17 cellular contexts compared by ENCODE assay signal in genomic region chr16:56353054-56353921, GRCh38.
DNase-seq lines count a peak whose midpoint lies in the region; ATAC-seq and TF ChIP-seq lines count a peak whose summit lies in the region.
"Had no signal": no experiment of that assay in that cellular context is flagged by ENCODE, and none has a peak within 500 bp of the region (broad histone marks: within the 10 kb centered on the region; RNA-seq: fewer than 3 reads in every experiment).

No MANE protein-coding gene starts in this region.

- H3K9me3 Mint-ChIP-seq in CD14-positive monocyte (no peaks in the 10 kb centered on the region), glutamatergic neuron (ENCODE audit: unreplicated experiment) (peaks cover 26% of the 10 kb centered on the region)
- H3K9me3 Mint-ChIP-seq: activated naive CD4-positive, alpha-beta T cell treated with anti-CD3 and anti-CD28 coated beads, Interleukin-2, amount 50 U/mL, for 24 hours; GM23338 had no signal

- intact Hi-C loops in CD14-positive monocyte (cut with micrococcal nuclease) (no loop called here), posterior cingulate gyrus (cut with DNase I) (no loop called here)

- DNase-seq in DMS 273 (lab: John Stamatoyannopoulos, UW; ENCODE audit: unreplicated experiment), result peak; percentile 24
- no peak for DNase-seq in DMS 273 treated with DMSO at 0.1 percent for 48 hours (lab: John Stamatoyannopoulos, UW)
- DNase-seq in CD14-positive monocyte (ENCODE audit: low spot score), result peak; percentile 40
- DNase-seq in glutamatergic neuron, result peak; percentile 10
- DNase-seq in posterior cingulate gyrus, result peak in 6 of 10 donors; percentile 1 to 82 (median 45)
- no peak for DNase-seq in NCI-H1930 (lab: John Stamatoyannopoulos, UW)
- DNase-seq: brain microvascular endothelial cell, IMR-90, midbrain, NCI-H1694 treated with DMSO at 0.1 percent for 48 hours, NCI-H446 treated with DMSO at 0.1 percent for 48 hours, RPMI8226, thyroid gland had no signal

- H3K4me1 Mint-ChIP-seq in CD14-positive monocyte, result peaks cover 24% of the 10 kb centered on the region
- H3K4me1 Mint-ChIP-seq in glutamatergic neuron (ENCODE audit: low read depth, unreplicated experiment), result peaks cover 21% of the 10 kb centered on the region

- peaks cover 3 to 10% (median 5%) of the 10 kb centered on the region in 3 donors for H3K27me3 Mint-ChIP-seq in CD14-positive monocyte (ENCODE audit: low read depth in 3 of 3)
- H3K27me3 Mint-ChIP-seq in glutamatergic neuron (ENCODE audit: unreplicated experiment), result peaks cover 30% of the 10 kb centered on the region
- H3K27me3 Mint-ChIP-seq: activated naive CD4-positive, alpha-beta T cell treated with anti-CD3 and anti-CD28 coated beads, Interleukin-2, amount 50 U/mL, for 24 hours had no signal

- H3K27ac Mint-ChIP-seq in CD14-positive monocyte (peak overlapping the region in 1 of 7 donors; percentile 33), glutamatergic neuron (ENCODE audit: unreplicated experiment) (no peak overlapping the region)
- H3K27ac Mint-ChIP-seq: activated naive CD4-positive, alpha-beta T cell treated with anti-CD3 and anti-CD28 coated beads, Interleukin-2, amount 50 U/mL, for 24 hours; GM23338 had no signal

- no peak for TF ChIP-seq CTCF in CD14-positive monocyte (IDR thresholded peaks at IDR 0.05)
- TF ChIP-seq CTCF in glutamatergic neuron (IDR thresholded peaks at IDR 0.05; ENCODE audit: partially characterized antibody, unreplicated experiment), result no peak

- ATAC-seq in GM19351 (IDR thresholded peaks at IDR 0.05; ENCODE audit: unreplicated experiment) (no peak), HG02884 (IDR thresholded peaks at IDR 0.05; ENCODE audit: unreplicated experiment) (no peak)
- ATAC-seq: GM23338 had no signal

- no peaks in the 10 kb centered on the region for H3K36me3 Mint-ChIP-seq in CD14-positive monocyte
- H3K36me3 Mint-ChIP-seq in glutamatergic neuron (ENCODE audit: unreplicated experiment), result peaks cover 9% of the 10 kb centered on the region
- H3K36me3 Mint-ChIP-seq: activated naive CD4-positive, alpha-beta T cell treated with anti-CD3 and anti-CD28 coated beads, Interleukin-2, amount 50 U/mL, for 24 hours had no signal

- H3K4me3 Mint-ChIP-seq in CD14-positive monocyte, result no peak overlapping the region
- H3K4me3 Mint-ChIP-seq in glutamatergic neuron (ENCODE audit: unreplicated experiment), result no peak overlapping the region
- H3K4me3 Mint-ChIP-seq: activated naive CD4-positive, alpha-beta T cell treated with anti-CD3 and anti-CD28 coated beads, Interleukin-2, amount 50 U/mL, for 24 hours; GM23338 had no signal

Comparison
In these comparisons a context has a peak if more than half of its experiments do, and no peak if none do; other contexts are left out.
1. DNase-seq: peak in DMS 273 (single experiment), CD14-positive monocyte (single experiment), glutamatergic neuron (single experiment) and posterior cingulate gyrus (6 of 10); none in DMS 273 treated with DMSO at 0.1 percent for 48 hours (single experiment) and NCI-H1930 (0 of 2).